In the genomic region with DNA sequence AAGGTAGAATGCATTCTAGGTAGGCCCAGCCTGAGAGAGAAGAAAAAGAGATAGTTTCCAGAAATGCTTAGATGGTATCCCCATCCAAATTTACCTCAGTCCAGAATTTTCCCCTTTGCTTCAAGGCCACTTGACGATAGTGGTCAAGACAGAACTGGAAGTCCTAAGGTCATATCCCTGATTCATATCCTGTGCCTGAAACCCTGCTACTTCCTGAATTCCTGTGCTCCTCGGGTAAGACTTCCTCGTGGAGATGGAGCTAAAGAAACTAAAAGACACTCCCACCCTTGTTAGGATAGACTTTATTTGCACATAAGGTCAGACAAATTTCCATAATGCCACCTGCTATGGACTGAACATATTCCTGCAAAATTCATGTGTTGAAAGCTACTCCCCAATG, we compare ENCODE assay signal across 1 cellular context.
TF ChIP-seq lines count a peak whose summit lies in the region.

No MANE protein-coding gene starts in this region.

TF ChIP-seq in HepG2, 621 proteins besides CTCF, POLR2A, EP300 and RAD21 (continued from another document):
- TF ChIP-seq THAP9 (CRISPR knock-in tag; IDR thresholded peaks at IDR 0.05; ENCODE audit: borderline replicate concordance) (no peak), PRMT3 (CRISPR knock-in tag; IDR thresholded peaks at IDR 0.05; ENCODE audit: borderline replicate concordance, low read depth) (no peak), ZNF580 (CRISPR knock-in tag; IDR thresholded peaks at IDR 0.05; ENCODE audit: borderline replicate concordance, low read depth) (no peak)
